ENCODE assay signal across 23 cellular contexts in the genomic region with DNA sequence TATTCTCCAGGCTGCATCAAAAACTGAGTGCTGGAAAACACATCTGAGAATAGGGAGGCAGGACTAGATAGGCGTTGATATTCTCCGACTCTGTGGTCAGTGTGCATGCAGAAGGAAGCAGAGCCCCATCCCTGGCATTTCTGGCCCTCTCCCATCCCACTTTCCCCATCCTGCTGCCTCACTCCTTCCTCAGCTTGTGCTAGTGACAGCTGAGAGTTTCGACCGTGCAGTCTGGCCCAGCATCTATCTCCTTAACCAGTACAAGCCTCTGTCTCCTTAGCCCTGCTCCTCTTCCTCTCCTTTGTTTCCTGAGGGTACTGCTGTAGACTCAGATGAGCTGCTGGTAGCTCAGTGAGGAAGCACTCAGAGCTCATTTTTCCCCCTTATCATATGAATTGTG.
"Had no signal": no experiment of that assay in that cellular context is flagged by ENCODE, and none has a peak within 500 bp of the region (broad histone marks: within the 10 kb centered on the region; RNA-seq: fewer than 3 reads in every experiment).

No MANE protein-coding gene starts in this region.

- H3K27ac ChIP-seq: esophagus squamous epithelium, gastroesophageal sphincter, left ventricle myocardium inferior, lower lobe of right lung, pancreas, tibial artery, upper lobe of left lung, uterus had no signal

- DNase-seq: effector memory CD8-positive, alpha-beta T cell; esophagus squamous epithelium; foreskin fibroblast; immature natural killer cell; kidney; left cardiac atrium; left ventricle myocardium inferior; lower lobe of right lung; midbrain; naive B cell; pancreas; right cardiac atrium; stimulated activated CD4-positive, alpha-beta T cell treated with anti-CD3 and anti-CD28 coated beads, Interleukin-2, amount 100 ng/mL, for 48 hours; stimulated activated naive CD4-positive, alpha-beta T cell treated with Interleukin-2 at 50 U/mL for 16 hours; tibial artery; upper lobe of left lung; uterus had no signal

- H3K27me3 Mint-ChIP-seq: dendritic cell treated with granulocyte-macrophage colony-stimulating factor and Interleukin-4, amounts not matched to agents 40 ng/mL and 50 ng/mL, for 4 days; effector memory CD8-positive, alpha-beta T cell; progenitor cell of endocrine pancreas had no signal

- H3K36me3 Mint-ChIP-seq: immature natural killer cell, memory B cell, naive B cell had no signal

- H3K4me1 Mint-ChIP-seq: memory B cell, naive B cell had no signal

- H3K4me3 ChIP-seq: esophagus squamous epithelium, gastroesophageal sphincter, left ventricle myocardium inferior, lower lobe of right lung, pancreas, smooth muscle cell, tibial artery, upper lobe of left lung, uterus had no signal

- H3K27ac Mint-ChIP-seq: dendritic cell treated with granulocyte-macrophage colony-stimulating factor and Interleukin-4, amounts not matched to agents 40 ng/mL and 50 ng/mL, for 4 days; effector memory CD8-positive, alpha-beta T cell; immature natural killer cell; memory B cell; naive B cell; progenitor cell of endocrine pancreas had no signal

- H3K4me3 Mint-ChIP-seq: dendritic cell treated with granulocyte-macrophage colony-stimulating factor and Interleukin-4, amounts not matched to agents 40 ng/mL and 50 ng/mL, for 4 days; effector memory CD8-positive, alpha-beta T cell; immature natural killer cell; memory B cell; naive B cell; nephron had no signal

- H3K4me2 ChIP-seq: smooth muscle cell had no signal

- H3K9me3 Mint-ChIP-seq: dendritic cell treated with granulocyte-macrophage colony-stimulating factor and Interleukin-4, amounts not matched to agents 40 ng/mL and 50 ng/mL, for 4 days; effector memory CD8-positive, alpha-beta T cell; immature natural killer cell; memory B cell; naive B cell; nephron had no signal

- H3K27me3 ChIP-seq: esophagus squamous epithelium, gastroesophageal sphincter, pancreas, tibial artery, upper lobe of left lung, uterus had no signal

- H3K9me3 ChIP-seq: esophagus squamous epithelium, gastroesophageal sphincter, left ventricle myocardium inferior, lower lobe of right lung, pancreas, tibial artery, upper lobe of left lung, uterus had no signal

- ATAC-seq: effector memory CD8-positive, alpha-beta T cell; gastroesophageal sphincter; left cardiac atrium; lower lobe of right lung; pancreas; right cardiac atrium had no signal

- H3K4me1 ChIP-seq: esophagus squamous epithelium, gastroesophageal sphincter, left ventricle myocardium inferior, lower lobe of right lung, pancreas, tibial artery, upper lobe of left lung, uterus had no signal

- H3K36me3 ChIP-seq: esophagus squamous epithelium, gastroesophageal sphincter, left ventricle myocardium inferior, lower lobe of right lung, pancreas, tibial artery, upper lobe of left lung, uterus had no signal
